1 cellular context compared by ENCODE assay signal in genomic region chr11:128567130-128567529, GRCh38.
TF ChIP-seq lines count a peak whose summit lies in the region.

No MANE protein-coding gene starts in this region.

TF ChIP-seq in HepG2, 621 proteins besides CTCF, POLR2A, EP300 and RAD21:
- TF ChIP-seq CEBPB (IDR thresholded peaks at IDR 0.05; ENCODE audit: borderline replicate concordance, low read depth, low read length): 0 out of 2 replicates have a peak, but pooled peaks have one; percentile 18
- TF ChIP-seq TAF15 (IDR thresholded peaks at IDR 0.05; ENCODE audit: low read depth, low read length, poor library complexity, severe bottlenecking): no peak
